Comparison of ENCODE assay signal across 10 cellular contexts in the genomic region with DNA sequence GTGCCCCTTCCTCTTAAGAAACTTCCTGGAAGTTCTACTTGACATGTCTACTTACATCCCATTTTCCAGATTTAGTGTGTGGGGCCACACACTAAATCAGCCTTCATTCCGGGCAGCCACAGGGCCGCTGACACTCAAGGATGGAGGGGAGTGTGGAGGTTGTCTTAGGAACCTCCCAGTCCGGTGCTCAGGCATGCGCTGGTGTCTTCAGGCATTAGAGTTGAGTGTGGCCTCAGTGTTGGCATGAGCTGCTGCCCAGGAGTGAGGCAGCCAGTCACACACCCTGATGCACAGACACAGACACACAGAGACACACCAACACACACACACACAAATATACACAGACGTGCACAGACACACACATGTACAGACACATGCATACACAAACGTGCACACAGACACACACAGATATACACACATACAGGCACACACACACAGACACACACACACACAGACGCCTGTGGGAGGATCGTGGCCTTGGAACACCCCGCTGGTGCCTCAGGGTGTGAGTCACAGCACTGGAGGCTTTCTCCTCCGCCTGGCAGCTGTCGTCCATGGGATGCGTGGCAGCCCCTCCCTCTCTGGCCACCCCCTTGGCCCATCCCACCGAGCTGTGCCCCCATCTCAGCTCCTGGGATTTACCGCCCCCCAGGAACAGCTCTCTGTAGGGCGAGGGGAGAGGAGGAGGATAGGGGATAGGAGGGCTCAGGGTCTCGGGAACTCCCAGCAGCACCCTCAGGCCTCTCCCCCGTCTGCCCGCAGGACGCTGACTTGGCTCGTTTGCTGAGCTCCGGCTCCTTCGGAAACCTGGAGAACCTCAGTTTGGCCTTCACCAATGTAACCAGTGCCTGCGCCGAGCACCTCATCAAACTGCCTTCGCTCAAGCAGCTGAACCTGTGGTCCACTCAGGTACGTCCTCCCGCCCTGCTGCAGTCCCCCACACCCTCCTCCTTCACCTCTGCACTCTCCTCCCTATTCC.
DNase-seq lines count a peak whose midpoint lies in the region; ATAC-seq and TF ChIP-seq lines count a peak whose summit lies in the region.
"Had no signal": no experiment of that assay in that cellular context is flagged by ENCODE, and none has a peak within 500 bp of the region (broad histone marks: within the 10 kb centered on the region; RNA-seq: fewer than 3 reads in every experiment).

No MANE protein-coding gene starts in this region.

- H3K4me3 ChIP-seq in fibroblast of villous mesenchyme (ENCODE audit: low read depth, low read length) (peak overlapping the region; percentile 45), skin epidermis (no peak overlapping the region)

- no TSS peak for BruUV-seq in Calu3 (replicated peaks; lab: Mats Ljungman, UMichigan)

- intact Hi-C loops in Calu3 (cut with micrococcal nuclease; ENCODE audit: unreplicated experiment), result no loop called here

- H3K9me3 Mint-ChIP-seq in Calu3 (ENCODE audit: low read depth, unreplicated experiment), result no peaks in the 10 kb centered on the region

- peak overlapping the region in 14 of 21 experiments; percentile 5 to 81 (median 48) for H3K27ac ChIP-seq in skin epidermis
- H3K27ac ChIP-seq: 22Rv1 had no signal

- DNase-seq in DMS 273 (lab: John Stamatoyannopoulos, UW; ENCODE audit: unreplicated experiment) (peak; percentile 69), DMS 273 treated with DMSO at 0.1 percent for 48 hours (lab: John Stamatoyannopoulos, UW) (no peak), fibroblast of villous mesenchyme (ENCODE audit: low read depth) (peak; percentile 88), occipital lobe (lab: John Stamatoyannopoulos, UW) (no peak), Calu3 (no peak)
- DNase-seq: cortex of kidney had no signal

- H3K36me3 Mint-ChIP-seq in Calu3 (ENCODE audit: insufficient read depth, unreplicated experiment), result peaks cover 56% of the 10 kb centered on the region

- no peak overlapping the region for H3K4me3 Mint-ChIP-seq in Calu3 (ENCODE audit: low read depth, unreplicated experiment)

- no peak overlapping the region for H3K27ac Mint-ChIP-seq in Calu3 (ENCODE audit: unreplicated experiment)

- peak; percentile 89 for ATAC-seq in SK-N-SH treated with all-trans-retinoic acid at 6 μM for 48 hours
- no peak for ATAC-seq in HG03457 (IDR thresholded peaks at IDR 0.05; ENCODE audit: unreplicated experiment)

- H3K27me3 Mint-ChIP-seq in Calu3 (ENCODE audit: unreplicated experiment), result no peaks in the 10 kb centered on the region

- CTCF ChIA-PET in Calu3 (lab: Charles Lee), result interaction anchor here (0.5 kb wide), 1 partner anchor 429 kb away, joined by 3 read pairs; no protein-coding TSS in a partner anchor

- TF ChIP-seq CTCF in fibroblast of villous mesenchyme (IDR thresholded peaks at IDR 0.05; ENCODE audit: insufficient read depth, low read depth, low read length) (no peak), Calu3 (IDR thresholded peaks at IDR 0.05; ENCODE audit: unreplicated experiment) (no peak)

- H3K4me1 Mint-ChIP-seq in Calu3 (ENCODE audit: low read depth, unreplicated experiment), result peaks cover 12% of the 10 kb centered on the region

TF ChIP-seq in SK-N-SH treated with all-trans-retinoic acid at 6 μM for 48 hours, 23 proteins besides CTCF, POLR2A, EP300 and RAD21:
- peak; percentile 51; the same call in 1 of the 2 replicates for TF ChIP-seq PATZ1 (CRISPR knock-in tag; IDR thresholded peaks at IDR 0.05; ENCODE audit: borderline replicate concordance)
- TF ChIP-seq, protein P1, sequence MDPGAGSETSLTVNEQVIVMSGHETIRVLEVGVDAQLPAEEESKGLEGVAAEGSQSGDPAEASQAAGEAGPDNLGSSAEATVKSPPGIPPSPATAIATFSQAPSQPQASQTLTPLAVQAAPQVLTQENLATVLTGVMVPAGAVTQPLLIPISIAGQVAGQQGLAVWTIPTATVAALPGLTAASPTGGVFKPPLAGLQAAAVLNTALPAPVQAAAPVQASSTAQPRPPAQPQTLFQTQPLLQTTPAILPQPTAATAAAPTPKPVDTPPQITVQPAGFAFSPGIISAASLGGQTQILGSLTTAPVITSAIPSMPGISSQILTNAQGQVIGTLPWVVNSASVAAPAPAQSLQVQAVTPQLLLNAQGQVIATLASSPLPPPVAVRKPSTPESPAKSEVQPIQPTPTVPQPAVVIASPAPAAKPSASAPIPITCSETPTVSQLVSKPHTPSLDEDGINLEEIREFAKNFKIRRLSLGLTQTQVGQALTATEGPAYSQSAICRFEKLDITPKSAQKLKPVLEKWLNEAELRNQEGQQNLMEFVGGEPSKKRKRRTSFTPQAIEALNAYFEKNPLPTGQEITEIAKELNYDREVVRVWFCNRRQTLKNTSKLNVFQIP (CRISPR knock-in tag; IDR thresholded peaks at IDR 0.05; ENCODE audit: borderline replicate concordance, low read depth), result no peak
TF ChIP-seq in SK-N-SH treated with all-trans-retinoic acid at 6 μM for 48 hours: peak in this region for 1.

Comparison
In these comparisons a context has a peak if more than half of its experiments do, and no peak if none do; other contexts are left out.
1. DNase-seq: peak in DMS 273 (single experiment) and fibroblast of villous mesenchyme (single experiment); none in DMS 273 treated with DMSO at 0.1 percent for 48 hours (single experiment), occipital lobe (single experiment) and Calu3 (single experiment).